Comparison of ENCODE assay signal across 8 cellular contexts in the genomic region with DNA sequence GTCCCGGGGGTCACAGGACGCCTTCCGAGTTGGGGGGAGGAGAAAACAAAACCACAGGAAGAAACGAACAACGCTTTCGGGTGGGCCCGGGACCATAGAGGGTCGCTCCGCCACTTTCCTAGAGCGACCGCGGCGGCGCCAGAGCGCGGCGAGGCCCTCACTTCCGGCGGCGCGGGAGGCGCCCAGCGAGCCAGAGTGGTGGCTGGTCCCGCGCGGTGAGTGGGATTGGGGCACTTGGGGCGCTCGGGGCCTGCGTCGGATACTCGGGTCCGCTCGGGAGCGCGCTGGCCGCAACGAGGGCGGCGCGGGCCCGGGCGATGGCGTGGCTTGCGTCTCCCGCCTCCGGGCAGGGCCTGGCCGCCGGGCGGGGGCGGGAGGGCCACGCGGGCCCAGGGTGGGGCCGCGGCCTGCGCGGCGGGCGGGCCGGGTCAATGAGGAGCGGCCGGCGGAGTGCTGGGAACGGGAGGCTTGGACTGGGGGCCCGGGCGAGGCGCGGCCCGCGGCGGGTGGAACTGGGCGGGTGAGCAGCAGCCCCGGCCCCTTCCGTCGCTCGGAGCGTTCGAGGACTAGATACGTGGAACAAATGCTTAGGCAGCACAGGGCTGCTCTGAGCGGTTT. TPM values are rescaled to one million over a fixed set of nuclear protein-coding genes. Genes with fewer than 3 reads are reported as not detected.
A peak's percentile ranks its signal among the peaks of the same experiment; 100 is the strongest.
DNase-seq lines count a peak whose midpoint lies in the region; ATAC-seq and TF ChIP-seq lines count a peak whose summit lies in the region.

A gene (plus strand): TSS at position 160 of the 618 bp plus-strand sequence. CDS start 2,446 bp downstream, outside the sequence.

- peak within 1 kb of the TSS; percentile 90 for H3K4me3 Mint-ChIP-seq in activated CD4-positive, alpha-beta memory T cell treated with anti-CD3 and anti-CD28 coated beads, Interleukin-2, amount 10 ng/mL, durations not matched to agents 7 days and 5 days

- CTCF ChIA-PET in activated CD4-positive, alpha-beta memory T cell treated with anti-CD3 and anti-CD28 coated beads, Interleukin-2, amount 10 ng/mL, durations not matched to agents 7 days and 5 days (lab: Charles Lee), result interaction anchor here (1.4 kb wide), 1 partner anchor 68 kb away, joined by 4 read pairs; no protein-coding TSS in a partner anchor

- DNase-seq in NCI-H2227 (lab: John Stamatoyannopoulos, UW; ENCODE audit: unreplicated experiment), result peak; percentile 86
- peak; percentile 67 for DNase-seq in activated CD4-positive, alpha-beta memory T cell treated with anti-CD3 and anti-CD28 coated beads, Interleukin-2, amount 10 ng/mL, durations not matched to agents 7 days and 5 days
- DNase-seq in effector CD4-positive, alpha-beta T cell, result peak; percentile 45
- peak; percentile 68 for DNase-seq in medulla oblongata (ENCODE audit: extremely low spot score)
- DNase-seq in stimulated activated CD8-positive, alpha-beta memory T cell treated with anti-CD3 and anti-CD28 coated beads, Interleukin-15, amount 100 ng/mL, for 1 hour (ENCODE audit: low read depth), result peak; percentile 48

- peak; percentile 80 for ATAC-seq in GM18505 (IDR thresholded peaks at IDR 0.05; ENCODE audit: unreplicated experiment)
- ATAC-seq in HG02943 (IDR thresholded peaks at IDR 0.05; ENCODE audit: low read depth, unreplicated experiment), result peak; percentile 68

- peaks cover 10% of the 10 kb centered on the region for H3K27me3 Mint-ChIP-seq in activated CD4-positive, alpha-beta memory T cell treated with anti-CD3 and anti-CD28 coated beads, Interleukin-2, amount 10 ng/mL, durations not matched to agents 7 days and 5 days

- H3K27ac ChIP-seq in 22Rv1, result peak within 1 kb of the TSS; percentile 63

- peak; percentile 81 for TF ChIP-seq POLR2A in GM18505 (IDR thresholded peaks at IDR 0.05; ENCODE audit: borderline replicate concordance, extremely low read depth, insufficient read depth, insufficient read length)

- peaks cover 37% of the 10 kb centered on the region for H3K36me3 Mint-ChIP-seq in activated CD4-positive, alpha-beta memory T cell treated with anti-CD3 and anti-CD28 coated beads, Interleukin-2, amount 10 ng/mL, durations not matched to agents 7 days and 5 days (ENCODE audit: low read depth)

- POLR2A ChIA-PET in activated CD4-positive, alpha-beta memory T cell treated with anti-CD3 and anti-CD28 coated beads, Interleukin-2, amount 10 ng/mL, durations not matched to agents 7 days and 5 days (lab: Charles Lee), result interaction anchor here (0.7 to 1.5 kb wide), 5 partner anchors 8 to 421 kb away, joined by 3 to 6 read pairs (median 3); a partner anchor contains a TSS

- H3K27ac Mint-ChIP-seq in activated CD4-positive, alpha-beta memory T cell treated with anti-CD3 and anti-CD28 coated beads, Interleukin-2, amount 10 ng/mL, durations not matched to agents 7 days and 5 days, result peak within 1 kb of the TSS; percentile 87

- H3K9me3 Mint-ChIP-seq in activated CD4-positive, alpha-beta memory T cell treated with anti-CD3 and anti-CD28 coated beads, Interleukin-2, amount 10 ng/mL, durations not matched to agents 7 days and 5 days, result peaks cover 22% of the 10 kb centered on the region

- peaks cover 47% of the 10 kb centered on the region for H3K4me1 Mint-ChIP-seq in activated CD4-positive, alpha-beta memory T cell treated with anti-CD3 and anti-CD28 coated beads, Interleukin-2, amount 10 ng/mL, durations not matched to agents 7 days and 5 days

- peak; percentile 27 for TF ChIP-seq CTCF in 22Rv1 (IDR thresholded peaks at IDR 0.05)

RNA-seq across cellular contexts. Expression of the gene that starts here (rescaled TPM):
- 10 to 100 TPM; 22.9 to 24.7 TPM for total RNA-seq in activated CD4-positive, alpha-beta memory T cell treated with anti-CD3 and anti-CD28 coated beads, Interleukin-2, amount 10 ng/mL, durations not matched to agents 7 days and 5 days

Comparison
In these comparisons a context has a peak if more than half of its experiments do, and no peak if none do; other contexts are left out.
1. Peak in every context shown above with its lines: DNase-seq, ATAC-seq and H3K27ac ChIP-seq.